ENCODE assay signal across 1 cellular context in the genomic region with DNA sequence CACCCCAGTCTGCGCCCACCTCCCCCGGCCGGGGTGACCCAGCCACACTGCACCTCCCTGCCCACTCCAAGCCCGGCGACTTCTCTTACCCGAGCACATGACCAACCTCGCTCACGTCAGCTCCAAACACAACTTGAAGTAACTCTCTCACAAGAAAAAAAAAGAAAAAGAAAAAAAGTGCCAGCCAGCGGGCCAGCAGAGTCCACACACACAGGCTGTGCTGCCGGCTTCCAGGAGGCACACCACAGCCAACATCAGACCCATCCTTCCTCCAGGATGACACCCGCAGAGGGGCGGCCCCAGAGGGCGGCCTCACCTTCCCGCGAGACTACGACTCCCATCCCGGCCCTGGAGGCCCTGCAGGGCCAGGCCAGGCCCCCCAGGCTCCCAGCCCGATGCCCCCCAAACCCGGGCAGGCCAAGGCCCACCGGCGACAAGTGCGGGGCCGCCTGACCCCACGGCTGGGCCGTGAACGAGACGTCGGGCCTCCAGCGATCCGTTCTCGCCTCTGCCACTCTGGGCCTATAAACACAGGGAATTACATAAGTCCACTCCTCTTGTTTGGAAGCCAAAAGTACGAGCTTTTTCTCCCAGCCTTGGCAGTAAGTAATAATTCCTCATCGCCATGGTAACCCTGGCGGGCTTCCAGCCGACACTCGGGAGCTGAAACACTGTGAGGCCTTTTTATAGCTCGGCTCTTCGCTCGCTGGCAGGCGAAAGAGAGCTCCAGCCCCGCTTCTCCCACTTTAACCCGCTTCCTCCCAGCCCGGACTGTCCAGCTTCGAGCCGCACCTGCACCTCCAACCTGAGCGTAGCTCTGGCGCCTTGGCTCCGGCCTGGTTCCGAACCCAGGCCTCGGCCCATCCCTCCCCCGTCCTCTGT.
TF ChIP-seq lines count a peak whose summit lies in the region.

No MANE protein-coding gene starts in this region.

TF ChIP-seq in HepG2, 621 proteins besides CTCF, POLR2A, EP300 and RAD21 (continued from another document and continues in another):
- TF ChIP-seq, protein P1, sequence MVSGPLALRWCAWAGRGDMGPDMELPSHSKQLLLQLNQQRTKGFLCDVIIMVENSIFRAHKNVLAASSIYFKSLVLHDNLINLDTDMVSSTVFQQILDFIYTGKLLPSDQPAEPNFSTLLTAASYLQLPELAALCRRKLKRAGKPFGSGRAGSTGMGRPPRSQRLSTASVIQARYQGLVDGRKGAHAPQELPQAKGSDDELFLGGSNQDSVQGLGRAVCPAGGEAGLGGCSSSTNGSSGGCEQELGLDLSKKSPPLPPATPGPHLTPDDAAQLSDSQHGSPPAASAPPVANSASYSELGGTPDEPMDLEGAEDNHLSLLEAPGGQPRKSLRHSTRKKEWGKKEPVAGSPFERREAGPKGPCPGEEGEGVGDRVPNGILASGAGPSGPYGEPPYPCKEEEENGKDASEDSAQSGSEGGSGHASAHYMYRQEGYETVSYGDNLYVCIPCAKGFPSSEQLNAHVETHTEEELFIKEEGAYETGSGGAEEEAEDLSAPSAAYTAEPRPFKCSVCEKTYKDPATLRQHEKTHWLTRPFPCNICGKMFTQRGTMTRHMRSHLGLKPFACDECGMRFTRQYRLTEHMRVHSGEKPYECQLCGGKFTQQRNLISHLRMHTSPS (CRISPR knock-in tag; IDR thresholded peaks at IDR 0.05; ENCODE audit: low read depth): 0 out of 2 replicates have a peak, but pooled peaks have one; percentile 28
- TF ChIP-seq, protein P2, sequence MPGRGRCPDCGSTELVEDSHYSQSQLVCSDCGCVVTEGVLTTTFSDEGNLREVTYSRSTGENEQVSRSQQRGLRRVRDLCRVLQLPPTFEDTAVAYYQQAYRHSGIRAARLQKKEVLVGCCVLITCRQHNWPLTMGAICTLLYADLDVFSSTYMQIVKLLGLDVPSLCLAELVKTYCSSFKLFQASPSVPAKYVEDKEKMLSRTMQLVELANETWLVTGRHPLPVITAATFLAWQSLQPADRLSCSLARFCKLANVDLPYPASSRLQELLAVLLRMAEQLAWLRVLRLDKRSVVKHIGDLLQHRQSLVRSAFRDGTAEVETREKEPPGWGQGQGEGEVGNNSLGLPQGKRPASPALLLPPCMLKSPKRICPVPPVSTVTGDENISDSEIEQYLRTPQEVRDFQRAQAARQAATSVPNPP (CRISPR knock-in tag; IDR thresholded peaks at IDR 0.05): peak; percentile 86
- TF ChIP-seq, protein P3, sequence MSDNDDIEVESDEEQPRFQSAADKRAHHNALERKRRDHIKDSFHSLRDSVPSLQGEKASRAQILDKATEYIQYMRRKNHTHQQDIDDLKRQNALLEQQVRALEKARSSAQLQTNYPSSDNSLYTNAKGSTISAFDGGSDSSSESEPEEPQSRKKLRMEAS (IDR thresholded peaks at IDR 0.05): peak; percentile 54
- TF ChIP-seq, protein P4, sequence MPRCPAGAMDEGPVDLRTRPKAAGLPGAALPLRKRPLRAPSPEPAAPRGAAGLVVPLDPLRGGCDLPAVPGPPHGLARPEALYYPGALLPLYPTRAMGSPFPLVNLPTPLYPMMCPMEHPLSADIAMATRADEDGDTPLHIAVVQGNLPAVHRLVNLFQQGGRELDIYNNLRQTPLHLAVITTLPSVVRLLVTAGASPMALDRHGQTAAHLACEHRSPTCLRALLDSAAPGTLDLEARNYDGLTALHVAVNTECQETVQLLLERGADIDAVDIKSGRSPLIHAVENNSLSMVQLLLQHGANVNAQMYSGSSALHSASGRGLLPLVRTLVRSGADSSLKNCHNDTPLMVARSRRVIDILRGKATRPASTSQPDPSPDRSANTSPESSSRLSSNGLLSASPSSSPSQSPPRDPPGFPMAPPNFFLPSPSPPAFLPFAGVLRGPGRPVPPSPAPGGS (CRISPR knock-in tag; IDR thresholded peaks at IDR 0.05): peak; percentile 20; the same call in 1 of the 2 replicates
- TF ChIP-seq ZNF792 (CRISPR knock-in tag; IDR thresholded peaks at IDR 0.05) (peak; percentile 47; the same call in 1 of the 2 replicates), HOXA5 (CRISPR knock-in tag; IDR thresholded peaks at IDR 0.05) (peak; percentile 90), NCOA5 (CRISPR knock-in tag; IDR thresholded peaks at IDR 0.05) (no peak), TARDBP (CRISPR knock-in tag; IDR thresholded peaks at IDR 0.05) (peak; percentile 43; the same call in 1 of the 2 replicates), ZNF878 (CRISPR knock-in tag; IDR thresholded peaks at IDR 0.05) (no peak), ZNF337 (CRISPR knock-in tag; IDR thresholded peaks at IDR 0.05; ENCODE audit: borderline replicate concordance, low read depth) (no peak), ZNF329 (CRISPR knock-in tag; IDR thresholded peaks at IDR 0.05; ENCODE audit: low read depth) (no peak), FOSL1 (CRISPR knock-in tag; IDR thresholded peaks at IDR 0.05; ENCODE audit: borderline replicate concordance) (no peak), RFXAP (CRISPR knock-in tag; IDR thresholded peaks at IDR 0.05; ENCODE audit: borderline replicate concordance) (peak; percentile 50; the same call in 1 of the 2 replicates), ZFAT (CRISPR knock-in tag; conservative IDR thresholded peaks at IDR 0.05) (0 out of 2 replicates have a peak, but pooled peaks have one; percentile 52), ZNF598 (CRISPR knock-in tag; IDR thresholded peaks at IDR 0.05; ENCODE audit: borderline replicate concordance) (peak; percentile 21; the same call in 1 of the 2 replicates), PHF21A (CRISPR knock-in tag; IDR thresholded peaks at IDR 0.05) (peak; percentile 71), ZNF570 (CRISPR knock-in tag; IDR thresholded peaks at IDR 0.05; ENCODE audit: borderline replicate concordance) (no peak), ZSCAN9 (CRISPR knock-in tag; IDR thresholded peaks at IDR 0.05; ENCODE audit: borderline replicate concordance) (peak; percentile 41; the same call in 1 of the 2 replicates), ZBTB8A (CRISPR knock-in tag; IDR thresholded peaks at IDR 0.05; ENCODE audit: borderline replicate concordance, low read depth) (no peak), ZNF274 (CRISPR knock-in tag; IDR thresholded peaks at IDR 0.05) (0 out of 2 replicates have a peak, but pooled peaks have one; percentile 14), ZMYM2 (CRISPR knock-in tag; IDR thresholded peaks at IDR 0.05) (no peak)
- TF ChIP-seq, protein P5, sequence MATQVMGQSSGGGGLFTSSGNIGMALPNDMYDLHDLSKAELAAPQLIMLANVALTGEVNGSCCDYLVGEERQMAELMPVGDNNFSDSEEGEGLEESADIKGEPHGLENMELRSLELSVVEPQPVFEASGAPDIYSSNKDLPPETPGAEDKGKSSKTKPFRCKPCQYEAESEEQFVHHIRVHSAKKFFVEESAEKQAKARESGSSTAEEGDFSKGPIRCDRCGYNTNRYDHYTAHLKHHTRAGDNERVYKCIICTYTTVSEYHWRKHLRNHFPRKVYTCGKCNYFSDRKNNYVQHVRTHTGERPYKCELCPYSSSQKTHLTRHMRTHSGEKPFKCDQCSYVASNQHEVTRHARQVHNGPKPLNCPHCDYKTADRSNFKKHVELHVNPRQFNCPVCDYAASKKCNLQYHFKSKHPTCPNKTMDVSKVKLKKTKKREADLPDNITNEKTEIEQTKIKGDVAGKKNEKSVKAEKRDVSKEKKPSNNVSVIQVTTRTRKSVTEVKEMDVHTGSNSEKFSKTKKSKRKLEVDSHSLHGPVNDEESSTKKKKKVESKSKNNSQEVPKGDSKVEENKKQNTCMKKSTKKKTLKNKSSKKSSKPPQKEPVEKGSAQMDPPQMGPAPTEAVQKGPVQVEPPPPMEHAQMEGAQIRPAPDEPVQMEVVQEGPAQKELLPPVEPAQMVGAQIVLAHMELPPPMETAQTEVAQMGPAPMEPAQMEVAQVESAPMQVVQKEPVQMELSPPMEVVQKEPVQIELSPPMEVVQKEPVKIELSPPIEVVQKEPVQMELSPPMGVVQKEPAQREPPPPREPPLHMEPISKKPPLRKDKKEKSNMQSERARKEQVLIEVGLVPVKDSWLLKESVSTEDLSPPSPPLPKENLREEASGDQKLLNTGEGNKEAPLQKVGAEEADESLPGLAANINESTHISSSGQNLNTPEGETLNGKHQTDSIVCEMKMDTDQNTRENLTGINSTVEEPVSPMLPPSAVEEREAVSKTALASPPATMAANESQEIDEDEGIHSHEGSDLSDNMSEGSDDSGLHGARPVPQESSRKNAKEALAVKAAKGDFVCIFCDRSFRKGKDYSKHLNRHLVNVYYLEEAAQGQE (IDR thresholded peaks at IDR 0.05; ENCODE audit: borderline replicate concordance in 1 of 2, low read depth in 1 of 2, low read length in 2 of 2): 0 out of 4 replicates have a peak, but pooled peaks of 1 of the 2 experiments have one; percentile 20
- TF ChIP-seq, protein P6, sequence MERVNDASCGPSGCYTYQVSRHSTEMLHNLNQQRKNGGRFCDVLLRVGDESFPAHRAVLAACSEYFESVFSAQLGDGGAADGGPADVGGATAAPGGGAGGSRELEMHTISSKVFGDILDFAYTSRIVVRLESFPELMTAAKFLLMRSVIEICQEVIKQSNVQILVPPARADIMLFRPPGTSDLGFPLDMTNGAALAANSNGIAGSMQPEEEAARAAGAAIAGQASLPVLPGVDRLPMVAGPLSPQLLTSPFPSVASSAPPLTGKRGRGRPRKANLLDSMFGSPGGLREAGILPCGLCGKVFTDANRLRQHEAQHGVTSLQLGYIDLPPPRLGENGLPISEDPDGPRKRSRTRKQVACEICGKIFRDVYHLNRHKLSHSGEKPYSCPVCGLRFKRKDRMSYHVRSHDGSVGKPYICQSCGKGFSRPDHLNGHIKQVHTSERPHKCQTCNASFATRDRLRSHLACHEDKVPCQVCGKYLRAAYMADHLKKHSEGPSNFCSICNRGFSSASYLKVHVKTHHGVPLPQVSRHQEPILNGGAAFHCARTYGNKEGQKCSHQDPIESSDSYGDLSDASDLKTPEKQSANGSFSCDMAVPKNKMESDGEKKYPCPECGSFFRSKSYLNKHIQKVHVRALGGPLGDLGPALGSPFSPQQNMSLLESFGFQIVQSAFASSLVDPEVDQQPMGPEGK (CRISPR knock-in tag; IDR thresholded peaks at IDR 0.05): peak; percentile 72
- TF ChIP-seq, protein P7, sequence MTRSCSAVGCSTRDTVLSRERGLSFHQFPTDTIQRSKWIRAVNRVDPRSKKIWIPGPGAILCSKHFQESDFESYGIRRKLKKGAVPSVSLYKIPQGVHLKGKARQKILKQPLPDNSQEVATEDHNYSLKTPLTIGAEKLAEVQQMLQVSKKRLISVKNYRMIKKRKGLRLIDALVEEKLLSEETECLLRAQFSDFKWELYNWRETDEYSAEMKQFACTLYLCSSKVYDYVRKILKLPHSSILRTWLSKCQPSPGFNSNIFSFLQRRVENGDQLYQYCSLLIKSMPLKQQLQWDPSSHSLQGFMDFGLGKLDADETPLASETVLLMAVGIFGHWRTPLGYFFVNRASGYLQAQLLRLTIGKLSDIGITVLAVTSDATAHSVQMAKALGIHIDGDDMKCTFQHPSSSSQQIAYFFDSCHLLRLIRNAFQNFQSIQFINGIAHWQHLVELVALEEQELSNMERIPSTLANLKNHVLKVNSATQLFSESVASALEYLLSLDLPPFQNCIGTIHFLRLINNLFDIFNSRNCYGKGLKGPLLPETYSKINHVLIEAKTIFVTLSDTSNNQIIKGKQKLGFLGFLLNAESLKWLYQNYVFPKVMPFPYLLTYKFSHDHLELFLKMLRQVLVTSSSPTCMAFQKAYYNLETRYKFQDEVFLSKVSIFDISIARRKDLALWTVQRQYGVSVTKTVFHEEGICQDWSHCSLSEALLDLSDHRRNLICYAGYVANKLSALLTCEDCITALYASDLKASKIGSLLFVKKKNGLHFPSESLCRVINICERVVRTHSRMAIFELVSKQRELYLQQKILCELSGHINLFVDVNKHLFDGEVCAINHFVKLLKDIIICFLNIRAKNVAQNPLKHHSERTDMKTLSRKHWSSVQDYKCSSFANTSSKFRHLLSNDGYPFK (CRISPR knock-in tag; IDR thresholded peaks at IDR 0.05; ENCODE audit: borderline replicate concordance): peak; percentile 46; the same call in 1 of the 2 replicates
- TF ChIP-seq, protein P8, sequence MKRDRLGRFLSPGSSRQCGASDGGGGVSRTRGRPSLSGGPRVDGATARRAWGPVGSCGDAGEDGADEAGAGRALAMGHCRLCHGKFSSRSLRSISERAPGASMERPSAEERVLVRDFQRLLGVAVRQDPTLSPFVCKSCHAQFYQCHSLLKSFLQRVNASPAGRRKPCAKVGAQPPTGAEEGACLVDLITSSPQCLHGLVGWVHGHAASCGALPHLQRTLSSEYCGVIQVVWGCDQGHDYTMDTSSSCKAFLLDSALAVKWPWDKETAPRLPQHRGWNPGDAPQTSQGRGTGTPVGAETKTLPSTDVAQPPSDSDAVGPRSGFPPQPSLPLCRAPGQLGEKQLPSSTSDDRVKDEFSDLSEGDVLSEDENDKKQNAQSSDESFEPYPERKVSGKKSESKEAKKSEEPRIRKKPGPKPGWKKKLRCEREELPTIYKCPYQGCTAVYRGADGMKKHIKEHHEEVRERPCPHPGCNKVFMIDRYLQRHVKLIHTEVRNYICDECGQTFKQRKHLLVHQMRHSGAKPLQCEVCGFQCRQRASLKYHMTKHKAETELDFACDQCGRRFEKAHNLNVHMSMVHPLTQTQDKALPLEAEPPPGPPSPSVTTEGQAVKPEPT (CRISPR knock-in tag; IDR thresholded peaks at IDR 0.05; ENCODE audit: low read depth): no peak
- TF ChIP-seq, protein P9, sequence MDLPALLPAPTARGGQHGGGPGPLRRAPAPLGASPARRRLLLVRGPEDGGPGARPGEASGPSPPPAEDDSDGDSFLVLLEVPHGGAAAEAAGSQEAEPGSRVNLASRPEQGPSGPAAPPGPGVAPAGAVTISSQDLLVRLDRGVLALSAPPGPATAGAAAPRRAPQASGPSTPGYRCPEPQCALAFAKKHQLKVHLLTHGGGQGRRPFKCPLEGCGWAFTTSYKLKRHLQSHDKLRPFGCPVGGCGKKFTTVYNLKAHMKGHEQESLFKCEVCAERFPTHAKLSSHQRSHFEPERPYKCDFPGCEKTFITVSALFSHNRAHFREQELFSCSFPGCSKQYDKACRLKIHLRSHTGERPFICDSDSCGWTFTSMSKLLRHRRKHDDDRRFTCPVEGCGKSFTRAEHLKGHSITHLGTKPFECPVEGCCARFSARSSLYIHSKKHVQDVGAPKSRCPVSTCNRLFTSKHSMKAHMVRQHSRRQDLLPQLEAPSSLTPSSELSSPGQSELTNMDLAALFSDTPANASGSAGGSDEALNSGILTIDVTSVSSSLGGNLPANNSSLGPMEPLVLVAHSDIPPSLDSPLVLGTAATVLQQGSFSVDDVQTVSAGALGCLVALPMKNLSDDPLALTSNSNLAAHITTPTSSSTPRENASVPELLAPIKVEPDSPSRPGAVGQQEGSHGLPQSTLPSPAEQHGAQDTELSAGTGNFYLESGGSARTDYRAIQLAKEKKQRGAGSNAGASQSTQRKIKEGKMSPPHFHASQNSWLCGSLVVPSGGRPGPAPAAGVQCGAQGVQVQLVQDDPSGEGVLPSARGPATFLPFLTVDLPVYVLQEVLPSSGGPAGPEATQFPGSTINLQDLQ (CRISPR knock-in tag; IDR thresholded peaks at IDR 0.05): 0 out of 2 replicates have a peak, but pooled peaks have one; percentile 54
- TF ChIP-seq, protein P10, sequence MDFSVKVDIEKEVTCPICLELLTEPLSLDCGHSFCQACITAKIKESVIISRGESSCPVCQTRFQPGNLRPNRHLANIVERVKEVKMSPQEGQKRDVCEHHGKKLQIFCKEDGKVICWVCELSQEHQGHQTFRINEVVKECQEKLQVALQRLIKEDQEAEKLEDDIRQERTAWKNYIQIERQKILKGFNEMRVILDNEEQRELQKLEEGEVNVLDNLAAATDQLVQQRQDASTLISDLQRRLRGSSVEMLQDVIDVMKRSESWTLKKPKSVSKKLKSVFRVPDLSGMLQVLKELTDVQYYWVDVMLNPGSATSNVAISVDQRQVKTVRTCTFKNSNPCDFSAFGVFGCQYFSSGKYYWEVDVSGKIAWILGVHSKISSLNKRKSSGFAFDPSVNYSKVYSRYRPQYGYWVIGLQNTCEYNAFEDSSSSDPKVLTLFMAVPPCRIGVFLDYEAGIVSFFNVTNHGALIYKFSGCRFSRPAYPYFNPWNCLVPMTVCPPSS (IDR thresholded peaks at IDR 0.05): no peak
- TF ChIP-seq, protein P11, sequence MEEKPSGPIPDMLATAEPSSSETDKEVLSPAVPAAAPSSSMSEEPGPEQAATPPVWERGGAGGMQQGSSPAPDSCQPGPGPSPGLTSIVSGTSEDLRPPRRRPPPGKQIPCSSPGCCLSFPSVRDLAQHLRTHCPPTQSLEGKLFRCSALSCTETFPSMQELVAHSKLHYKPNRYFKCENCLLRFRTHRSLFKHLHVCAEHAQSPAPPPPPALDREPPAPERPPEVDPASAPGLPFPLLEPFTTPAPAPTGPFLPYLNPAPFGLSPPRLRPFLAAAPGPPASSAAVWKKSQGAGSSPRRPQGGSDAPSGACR (CRISPR knock-in tag; IDR thresholded peaks at IDR 0.05): peak; percentile 68
